Comparison of ENCODE assay signal across 14 cellular contexts in the genomic region with DNA sequence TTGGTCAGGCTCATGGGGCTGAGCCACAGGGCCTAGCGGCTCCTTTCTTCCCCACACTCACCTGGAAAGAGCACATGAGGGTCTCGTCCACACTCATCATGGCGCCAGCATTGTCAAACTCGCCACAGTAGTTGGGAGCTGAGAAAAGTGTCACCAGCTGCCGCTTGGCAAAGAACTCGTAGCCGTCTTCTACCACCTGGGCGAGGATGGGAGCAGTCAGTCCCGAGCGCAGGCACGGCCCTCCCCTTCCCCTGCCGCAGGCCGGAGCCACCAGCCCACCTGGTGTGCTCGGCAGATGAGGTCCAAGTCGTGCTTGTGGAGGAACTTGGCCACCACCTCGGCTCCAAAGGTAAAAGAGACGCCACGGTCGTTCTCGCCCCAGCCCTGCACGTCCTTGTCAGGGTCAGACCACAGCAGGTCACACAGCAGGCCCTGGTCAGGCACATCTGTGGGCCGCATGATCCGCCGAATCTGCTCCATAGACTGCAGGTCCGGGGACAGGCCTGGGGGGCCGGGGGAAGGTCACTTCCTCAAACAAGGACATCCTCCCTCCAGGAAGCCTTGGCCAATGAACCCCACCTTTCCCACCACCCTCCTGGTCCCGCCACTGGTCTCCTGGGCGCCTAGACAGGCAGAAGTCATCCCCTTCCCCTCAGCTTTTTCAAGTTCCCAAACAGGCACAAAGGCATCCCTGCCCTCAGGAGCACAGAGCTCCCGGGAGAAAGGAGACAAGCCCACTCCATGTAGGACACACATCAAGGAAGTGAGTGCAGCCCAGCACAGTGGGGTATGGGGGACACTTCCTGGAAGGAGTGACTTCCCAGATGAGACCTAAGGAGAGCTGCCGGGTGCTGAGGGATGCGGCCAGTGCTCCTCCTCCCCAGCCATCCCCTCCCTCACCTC. TPM values are rescaled to one million over a fixed set of nuclear protein-coding genes. Genes with fewer than 3 reads are reported as not detected.
A peak's percentile ranks its signal among the peaks of the same experiment; 100 is the strongest.
DNase-seq lines count a peak whose midpoint lies in the region; ATAC-seq and TF ChIP-seq lines count a peak whose summit lies in the region.
"Had no signal": no experiment of that assay in that cellular context is flagged by ENCODE, and none has a peak within 500 bp of the region (broad histone marks: within the 10 kb centered on the region; RNA-seq: fewer than 3 reads in every experiment).

No MANE protein-coding gene starts in this region.

- in situ Hi-C loops in Panc1 (cut with HindIII; ENCODE audit: low pct_unique_long_range_greater_than_20kb, low sequenced_read_pairs): no loop called here

- no peaks in the 10 kb centered on the region for H3F3A ChIP-seq in smooth muscle cell (ENCODE audit: low read depth)

- TF ChIP-seq POLR2A in sigmoid colon (IDR thresholded peaks at IDR 0.05): no peak

- POLR2A ChIA-PET in activated CD4-positive, alpha-beta T cell treated with anti-CD3 and anti-CD28 coated beads, Interleukin-2, amount 10 ng/mL, durations not matched to agents 7 days and 5 days (lab: Charles Lee): interaction anchor here (0.6 kb wide), 1 partner anchor 209 kb away, joined by 5 read pairs; no protein-coding TSS in a partner anchor
- POLR2A ChIA-PET in Panc1 (lab: Charles Lee): no interaction called here

- H3K9me3 ChIP-seq in Panc1 (ENCODE audit: control insufficient read depth, insufficient read depth, low read depth, low read length) (no peaks in the 10 kb centered on the region), sigmoid colon (no peaks in the 10 kb centered on the region), smooth muscle cell (replicated peaks; ENCODE audit: low read depth) (no peaks in the 10 kb centered on the region)
- H3K9me3 ChIP-seq: ascending aorta had no signal

- peak overlapping the region; percentile 36 for H3K27ac Mint-ChIP-seq in activated CD4-positive, alpha-beta T cell treated with anti-CD3 and anti-CD28 coated beads, Interleukin-2, amount 10 ng/mL, durations not matched to agents 7 days and 5 days
- no peak overlapping the region for H3K27ac Mint-ChIP-seq in endothelial cell (ENCODE audit: unreplicated experiment)
- H3K27ac Mint-ChIP-seq: type B pancreatic cell had no signal

- no peaks in the 10 kb centered on the region for H3K9me3 Mint-ChIP-seq in activated CD4-positive, alpha-beta T cell treated with anti-CD3 and anti-CD28 coated beads, Interleukin-2, amount 10 ng/mL, durations not matched to agents 7 days and 5 days
- no peaks in the 10 kb centered on the region for H3K9me3 Mint-ChIP-seq in endothelial cell (ENCODE audit: unreplicated experiment)
- H3K9me3 Mint-ChIP-seq: type B pancreatic cell had no signal

- CTCF ChIA-PET in activated CD4-positive, alpha-beta T cell treated with anti-CD3 and anti-CD28 coated beads, Interleukin-2, amount 10 ng/mL, durations not matched to agents 7 days and 5 days (lab: Charles Lee): interaction anchor here (2.0 to 38.4 kb wide), 2 partner anchors 16 to 35 kb away, joined by 11 to 841 read pairs; a partner anchor contains a TSS
- CTCF ChIA-PET in Panc1 (lab: Charles Lee): no interaction called here

- TF ChIP-seq EP300 in sigmoid colon (IDR thresholded peaks at IDR 0.05): no peak

- no peak overlapping the region for H2AFZ ChIP-seq in smooth muscle cell (ENCODE audit: low read depth)

- H3K27me3 Mint-ChIP-seq in activated CD4-positive, alpha-beta T cell treated with anti-CD3 and anti-CD28 coated beads, Interleukin-2, amount 10 ng/mL, durations not matched to agents 7 days and 5 days: no peaks in the 10 kb centered on the region
- peaks cover 10% of the 10 kb centered on the region for H3K27me3 Mint-ChIP-seq in endothelial cell (ENCODE audit: unreplicated experiment)
- H3K27me3 Mint-ChIP-seq: type B pancreatic cell had no signal

- H3K4me1 ChIP-seq in Panc1 (ENCODE audit: control insufficient read depth, insufficient read depth, low read length) (peaks cover 38% of the 10 kb centered on the region), sigmoid colon (peaks cover 0 to 46% (median 36%) of the 10 kb centered on the region in 4 donors), smooth muscle cell (ENCODE audit: low read depth) (peaks cover 4% of the 10 kb centered on the region)

- no TSS peak for BruUV-seq in Panc1 (replicated peaks; lab: Mats Ljungman, UMichigan)

- no peaks in the 10 kb centered on the region for H3K27me3 ChIP-seq in Panc1 (ENCODE audit: control insufficient read depth, insufficient read depth, low read length)
- H3K27me3 ChIP-seq in sigmoid colon: peaks cover 0 to 4% (median 0%) of the 10 kb centered on the region in 3 donors
- no peaks in the 10 kb centered on the region for H3K27me3 ChIP-seq in smooth muscle cell (ENCODE audit: low read depth)
- H3K27me3 ChIP-seq: ascending aorta had no signal

- H3K4me2 ChIP-seq in smooth muscle cell: no peak overlapping the region

- peaks cover 7% of the 10 kb centered on the region for H3K36me3 ChIP-seq in Panc1 (ENCODE audit: control insufficient read depth, insufficient read depth, low read length)
- H3K36me3 ChIP-seq in sigmoid colon: peaks cover 23 to 54% (median 30%) of the 10 kb centered on the region in 4 donors
- H3K36me3 ChIP-seq in smooth muscle cell (ENCODE audit: low read depth): no peaks in the 10 kb centered on the region

- H3K4me3 ChIP-seq in Panc1 (ENCODE audit: low read depth in 2 of 2, low read length in 2 of 2) (0 out of 4 replicates have a peak overlapping the region, but pooled peaks of 1 of the 2 experiments have one; percentile 4), sigmoid colon (no peak overlapping the region), smooth muscle cell (no peak overlapping the region)

- intact Hi-C loops in Panc1 (cut with micrococcal nuclease; ENCODE audit: unreplicated experiment): no loop called here
- intact Hi-C loops in sigmoid colon (cut with DNase I): no loop called here

- peaks cover 22% of the 10 kb centered on the region for H3K79me2 ChIP-seq in smooth muscle cell (ENCODE audit: low read depth)

- DNase-seq in activated CD4-positive, alpha-beta T cell treated with anti-CD3 and anti-CD28 coated beads, Interleukin-2, amount 10 ng/mL, durations not matched to agents 7 days and 5 days: no peak
- DNase-seq in activated CD4-positive, alpha-beta T cell treated with anti-CD3 and anti-CD28 coated beads for 48 hours: no peak
- DNase-seq in Panc1 (ENCODE audit: low read depth, low spot score) (no peak), endothelial cell (ENCODE audit: low spot score) (no peak), sigmoid colon (no peak), NCI-H2196 treated with DMSO at 0.1 percent for 48 hours (lab: John Stamatoyannopoulos, UW; ENCODE audit: unreplicated experiment) (no peak), smooth muscle cell (lab: John Stamatoyannopoulos, UW; ENCODE audit: unreplicated experiment) (no peak), DMS153 treated with DMSO at 0.1 percent for 48 hours (lab: John Stamatoyannopoulos, UW; ENCODE audit: unreplicated experiment) (no peak)
- DNase-seq: effector CD8-positive, alpha-beta T cell; OCI-M1 had no signal

- no peak overlapping the region for H3K9ac ChIP-seq in smooth muscle cell (ENCODE audit: low read depth)

- H3K4me3 Mint-ChIP-seq in activated CD4-positive, alpha-beta T cell treated with anti-CD3 and anti-CD28 coated beads, Interleukin-2, amount 10 ng/mL, durations not matched to agents 7 days and 5 days: peak overlapping the region; percentile 40
- peak overlapping the region; percentile 69 for H3K4me3 Mint-ChIP-seq in endothelial cell (ENCODE audit: unreplicated experiment)
- H3K4me3 Mint-ChIP-seq: type B pancreatic cell had no signal

- no peak for ATAC-seq in Panc1

- peak overlapping the region; percentile 48 for H3K27ac ChIP-seq in Panc1 (ENCODE audit: low read length)
- H3K27ac ChIP-seq in sigmoid colon: peak overlapping the region in 3 of 4 donors; percentile 92 to 93 (median 92)
- H3K27ac ChIP-seq in smooth muscle cell (ENCODE audit: low read depth): no peak overlapping the region

- 88 to 89% methylated on average over 31 of the region's 31 CpGs for WGBS in sigmoid colon, 2 donors
- WGBS in smooth muscle cell (ENCODE audit: low lambda C conversion rate): 94% methylated on average over 31 of the region's 31 CpGs

- H3K36me3 Mint-ChIP-seq in activated CD4-positive, alpha-beta T cell treated with anti-CD3 and anti-CD28 coated beads, Interleukin-2, amount 10 ng/mL, durations not matched to agents 7 days and 5 days (ENCODE audit: low read depth): peaks cover 45% of the 10 kb centered on the region
- peaks cover 9% of the 10 kb centered on the region for H3K36me3 Mint-ChIP-seq in endothelial cell (ENCODE audit: low read depth, unreplicated experiment)
- H3K36me3 Mint-ChIP-seq: type B pancreatic cell had no signal

- TF ChIP-seq CTCF in Panc1 (IDR thresholded peaks at IDR 0.05) (no peak), endothelial cell (IDR thresholded peaks at IDR 0.05; ENCODE audit: unreplicated experiment) (no peak), sigmoid colon (IDR thresholded peaks at IDR 0.05) (no peak), smooth muscle cell (IDR thresholded peaks at IDR 0.05; ENCODE audit: borderline replicate concordance, insufficient read depth, poor library complexity, severe bottlenecking) (no peak)

- peaks cover 24% of the 10 kb centered on the region for H4K20me1 ChIP-seq in smooth muscle cell (ENCODE audit: low read depth)

- H3K4me1 Mint-ChIP-seq in activated CD4-positive, alpha-beta T cell treated with anti-CD3 and anti-CD28 coated beads, Interleukin-2, amount 10 ng/mL, durations not matched to agents 7 days and 5 days: peaks cover 55% of the 10 kb centered on the region
- H3K4me1 Mint-ChIP-seq in endothelial cell (ENCODE audit: unreplicated experiment): peaks cover 34% of the 10 kb centered on the region

RNA-seq across cellular contexts. Expression of a gene that starts 2.7 kb away (rescaled TPM):
- 100 to 1,000 TPM; 301 to 331 TPM for total RNA-seq in activated CD4-positive, alpha-beta T cell treated with anti-CD3 and anti-CD28 coated beads, Interleukin-2, amount 10 ng/mL, durations not matched to agents 7 days and 5 days
- total RNA-seq in Panc1 (2021; ENCODE audit: unreplicated experiment) (361 TPM), endothelial cell (ENCODE audit: unreplicated experiment) (249 TPM), sigmoid colon (10 to 100 TPM; 59.5 to 87.0 (median 80.0) TPM), smooth muscle cell (99.3 and 123 TPM in 2 replicates)
- polyA plus RNA-seq in Panc1 (2012; ENCODE audit: insufficient read length): 412 TPM
- polyA plus RNA-seq in sigmoid colon (100 to 1,000 TPM; 228 to 357 (median 235) TPM), smooth muscle cell (210 and 220 TPM in 2 replicates)

RNA-seq across cellular contexts. Expression of a gene that starts 5.0 kb away (rescaled TPM):
- 100 to 1,000 TPM; 256 to 323 TPM for total RNA-seq in activated CD4-positive, alpha-beta T cell treated with anti-CD3 and anti-CD28 coated beads, Interleukin-2, amount 10 ng/mL, durations not matched to agents 7 days and 5 days
- 0.33 TPM for total RNA-seq in Panc1 (2021; ENCODE audit: unreplicated experiment)
- polyA plus RNA-seq in Panc1 (2012; ENCODE audit: insufficient read length): 0.68 TPM
- 13.2 TPM for total RNA-seq in endothelial cell (ENCODE audit: unreplicated experiment)
- 1 to 10 TPM in 2 of 4 donors, under 1 TPM in 1, not detected in 1; 0.71 to 2.5 (median 1.2) TPM for total RNA-seq in sigmoid colon
- polyA plus RNA-seq in sigmoid colon: 10 to 100 TPM in 1 of 3 donors, 1 to 10 TPM in 2; 1.6 to 48.2 (median 1.8) TPM
- total RNA-seq in smooth muscle cell: not detected in 2 replicates
- 0.32 TPM in 1 of 2 replicates, not detected in the other for polyA plus RNA-seq in smooth muscle cell
- total RNA-seq: A673 had no signal
- polyA plus RNA-seq: neural cell had no signal

RNA-seq across cellular contexts. Expression of a gene that starts 7.1 kb away (rescaled TPM):
- 10 to 100 TPM; 49.3 to 53.7 TPM for total RNA-seq in activated CD4-positive, alpha-beta T cell treated with anti-CD3 and anti-CD28 coated beads, Interleukin-2, amount 10 ng/mL, durations not matched to agents 7 days and 5 days
- total RNA-seq in Panc1 (2021; ENCODE audit: unreplicated experiment) (33.1 TPM), endothelial cell (ENCODE audit: unreplicated experiment) (18.4 TPM), sigmoid colon (10 to 100 TPM; 11.4 to 18.1 (median 16.5) TPM), smooth muscle cell (17.3 and 19.5 TPM in 2 replicates)
- polyA plus RNA-seq in Panc1 (2012; ENCODE audit: insufficient read length): 24.4 TPM
- polyA plus RNA-seq in sigmoid colon (10 to 100 TPM in 1 of 3 donors, 1 to 10 TPM in 2; 6.5 to 33.9 (median 6.6) TPM), smooth muscle cell (20.3 and 21.4 TPM in 2 replicates)

RNA-seq across cellular contexts. Expression of a gene that starts 16.6 kb away (rescaled TPM):
- 1 to 10 TPM; 1.2 to 1.9 TPM for total RNA-seq in activated CD4-positive, alpha-beta T cell treated with anti-CD3 and anti-CD28 coated beads, Interleukin-2, amount 10 ng/mL, durations not matched to agents 7 days and 5 days
- total RNA-seq in Panc1 (2021; ENCODE audit: unreplicated experiment) (1.0 TPM), endothelial cell (ENCODE audit: unreplicated experiment) (not detected), sigmoid colon (under 1 TPM; 0.16 to 0.68 (median 0.46) TPM), smooth muscle cell (0.36 and 0.85 TPM in 2 replicates)
- 1.4 TPM for polyA plus RNA-seq in Panc1 (2012; ENCODE audit: insufficient read length)
- polyA plus RNA-seq in sigmoid colon (under 1 TPM in 1 of 3 donors, not detected in 2; 0.83 TPM), smooth muscle cell (1.7 and 3.6 TPM in 2 replicates)
- polyA plus RNA-seq: neural cell had no signal

RNA-seq across cellular contexts. Expression of a gene that starts 25.5 kb away (rescaled TPM):
- under 1 TPM; 0.10 to 0.17 TPM for total RNA-seq in activated CD4-positive, alpha-beta T cell treated with anti-CD3 and anti-CD28 coated beads, Interleukin-2, amount 10 ng/mL, durations not matched to agents 7 days and 5 days
- total RNA-seq in Panc1 (2021; ENCODE audit: unreplicated experiment) (9.3 TPM), endothelial cell (ENCODE audit: unreplicated experiment) (12.6 TPM), sigmoid colon (10 to 100 TPM in 1 of 4 donors, 1 to 10 TPM in 3; 2.9 to 49.8 (median 6.6) TPM), smooth muscle cell (7.3 and 12.2 TPM in 2 replicates)
- polyA plus RNA-seq in Panc1 (2012; ENCODE audit: insufficient read length): 9.0 TPM
- polyA plus RNA-seq in sigmoid colon (1 to 10 TPM in 2 of 3 donors, under 1 TPM in 1; 0.92 to 6.5 (median 2.4) TPM), smooth muscle cell (4.6 and 6.2 TPM in 2 replicates)
- polyA plus RNA-seq: neural cell had no signal

Comparison
In these comparisons a context has a peak if more than half of its experiments do, and no peak if none do; other contexts are left out.
1. RNA of a gene that starts 5.0 kb away (total RNA-seq): 256 to 323 TPM in activated CD4-positive, alpha-beta T cell treated with anti-CD3 and anti-CD28 coated beads, Interleukin-2, amount 10 ng/mL, durations not matched to agents 7 days and 5 days; 13.2 TPM in endothelial cell (single experiment), 0.71 to 2.5 TPM in sigmoid colon, 0.33 TPM in Panc1 (single experiment) and not detected in smooth muscle cell; every median in the first group is over 10 times any median in the second.